11 cellular contexts compared by ENCODE assay signal in genomic region chr11:72975778-72976520, GRCh38.
DNase-seq lines count a peak whose midpoint lies in the region; ATAC-seq and TF ChIP-seq lines count a peak whose summit lies in the region.
"Had no signal": no experiment of that assay in that cellular context is flagged by ENCODE, and none has a peak within 500 bp of the region (broad histone marks: within the 10 kb centered on the region; RNA-seq: fewer than 3 reads in every experiment).

No MANE protein-coding gene starts in this region.

- ATAC-seq in upper lobe of right lung (peak; percentile 75), GM19023 (IDR thresholded peaks at IDR 0.05; ENCODE audit: unreplicated experiment) (no peak), HG03460 (IDR thresholded peaks at IDR 0.05; ENCODE audit: unreplicated experiment) (no peak)
- ATAC-seq: mucosa of descending colon had no signal

- no peaks in the 10 kb centered on the region for H3K9me3 ChIP-seq in upper lobe of right lung
- H3K9me3 ChIP-seq in WERI-Rb-1 (ENCODE audit: severe bottlenecking) = no peaks in the 10 kb centered on the region
- H3K9me3 ChIP-seq: mucosa of descending colon had no signal

- H3K27ac ChIP-seq in upper lobe of right lung (peak overlapping the region; percentile 61), WERI-Rb-1 (no peak overlapping the region)

- DNase-seq in activated T-cell treated with anti-CD3 and anti-CD28 coated beads, Interleukin-2, amount 50 U/mL, for 24 hours = no peak
- DNase-seq in activated T-cell treated with anti-CD3 and anti-CD28 coated beads for 4 hours (no peak), astrocyte of the cerebellum (ENCODE audit: low read depth) (peak; percentile 76), kidney epithelial cell (ENCODE audit: low read depth) (peak; percentile 18), upper lobe of right lung (no peak), WERI-Rb-1 (no peak)
- DNase-seq: CD4-positive, CD25-positive, alpha-beta regulatory T cell; mucosa of descending colon; NCI-H526 had no signal

- H3K4me3 ChIP-seq in astrocyte of the cerebellum (ENCODE audit: low read depth, low read length) (no peak overlapping the region), kidney epithelial cell (ENCODE audit: low read depth, low read length) (no peak overlapping the region), upper lobe of right lung (no peak overlapping the region), WERI-Rb-1 (ENCODE audit: low read depth, low read length) (no peak overlapping the region)
- H3K4me3 ChIP-seq: mucosa of descending colon had no signal

- H3K36me3 ChIP-seq in kidney epithelial cell (ENCODE audit: control insufficient read depth, insufficient read depth, low read length) (no peaks in the 10 kb centered on the region), upper lobe of right lung (peaks cover 9% of the 10 kb centered on the region), WERI-Rb-1 (peaks cover 12% of the 10 kb centered on the region)

- TF ChIP-seq CTCF in astrocyte of the cerebellum (IDR thresholded peaks at IDR 0.05; ENCODE audit: low read depth, low read length, missing control alignments) (no peak), kidney epithelial cell (IDR thresholded peaks at IDR 0.05; ENCODE audit: insufficient read depth, low read length, poor library complexity, severe bottlenecking) (no peak), upper lobe of right lung (IDR thresholded peaks at IDR 0.05) (no peak), WERI-Rb-1 (IDR thresholded peaks at IDR 0.05; ENCODE audit: low read depth, low read length) (no peak)

- no peak overlapping the region for H3K4me3 Mint-ChIP-seq in activated T-cell treated with anti-CD3 and anti-CD28 coated beads, Interleukin-2, amount 50 U/mL, for 24 hours

- H3K36me3 Mint-ChIP-seq in activated T-cell treated with anti-CD3 and anti-CD28 coated beads, Interleukin-2, amount 50 U/mL, for 24 hours (ENCODE audit: low read depth) = peaks cover 66% of the 10 kb centered on the region

- H3K27me3 Mint-ChIP-seq in activated T-cell treated with anti-CD3 and anti-CD28 coated beads, Interleukin-2, amount 50 U/mL, for 24 hours = no peaks in the 10 kb centered on the region
- H3K27me3 Mint-ChIP-seq: CD4-positive, CD25-positive, alpha-beta regulatory T cell had no signal

- H3K27me3 ChIP-seq in kidney epithelial cell (ENCODE audit: control insufficient read depth, insufficient read depth, low read length) = no peaks in the 10 kb centered on the region
- H3K27me3 ChIP-seq in upper lobe of right lung = no peaks in the 10 kb centered on the region
- H3K27me3 ChIP-seq in WERI-Rb-1 (ENCODE audit: insufficient read depth, low read depth, severe bottlenecking) = no peaks in the 10 kb centered on the region

- peaks cover 47% of the 10 kb centered on the region for H3K4me1 Mint-ChIP-seq in activated T-cell treated with anti-CD3 and anti-CD28 coated beads, Interleukin-2, amount 50 U/mL, for 24 hours (ENCODE audit: low read depth)

- intact Hi-C loops in upper lobe of right lung (cut with DNase I) = no loop called here

- peaks cover 2% of the 10 kb centered on the region for H3K9me3 Mint-ChIP-seq in activated T-cell treated with anti-CD3 and anti-CD28 coated beads, Interleukin-2, amount 50 U/mL, for 24 hours
- H3K9me3 Mint-ChIP-seq: CD4-positive, CD25-positive, alpha-beta regulatory T cell had no signal

- in situ Hi-C loops in astrocyte of the cerebellum (cut with HindIII; ENCODE audit: low sequenced_read_pairs) = no loop called here

- peaks cover 22% of the 10 kb centered on the region for H3K4me1 ChIP-seq in upper lobe of right lung

- H3K27ac Mint-ChIP-seq in activated T-cell treated with anti-CD3 and anti-CD28 coated beads, Interleukin-2, amount 50 U/mL, for 24 hours = peak overlapping the region; percentile 57

Comparison
In these comparisons a context has a peak if more than half of its experiments do, and no peak if none do; other contexts are left out.
1. DNase-seq: peak in astrocyte of the cerebellum (single experiment) and kidney epithelial cell (single experiment); none in activated T-cell treated with anti-CD3 and anti-CD28 coated beads, Interleukin-2, amount 50 U/mL, for 24 hours (single experiment), activated T-cell treated with anti-CD3 and anti-CD28 coated beads for 4 hours (single experiment), upper lobe of right lung (single experiment) and WERI-Rb-1 (single experiment).